In genomic region chr4:77761595-77761994, GRCh38 we compare ENCODE assay signal across 1 cellular context.
TF ChIP-seq lines count a peak whose summit lies in the region.

No MANE protein-coding gene starts in this region.

TF ChIP-seq in K562, 482 proteins besides CTCF, POLR2A, EP300 and RAD21 (continued from another document):
- TF ChIP-seq CEBPZ (IDR thresholded peaks at IDR 0.05; ENCODE audit: borderline replicate concordance, low read depth, low read length) (no peak), ZNF830 (CRISPR knock-in tag; IDR thresholded peaks at IDR 0.05) (no peak), TCF3 (CRISPR knock-in tag; IDR thresholded peaks at IDR 0.05) (no peak), TAF7 (tag; IDR thresholded peaks at IDR 0.05) (no peak), TAL1 (IDR thresholded peaks at IDR 0.05) (no peak), ZNF24 (IDR thresholded peaks at IDR 0.05) (peak; percentile 84), RBM25 (IDR thresholded peaks at IDR 0.05; ENCODE audit: low read depth, low read length, severe bottlenecking) (peak; percentile 48)
